ENCODE assay signal across 1 cellular context in the genomic region with DNA sequence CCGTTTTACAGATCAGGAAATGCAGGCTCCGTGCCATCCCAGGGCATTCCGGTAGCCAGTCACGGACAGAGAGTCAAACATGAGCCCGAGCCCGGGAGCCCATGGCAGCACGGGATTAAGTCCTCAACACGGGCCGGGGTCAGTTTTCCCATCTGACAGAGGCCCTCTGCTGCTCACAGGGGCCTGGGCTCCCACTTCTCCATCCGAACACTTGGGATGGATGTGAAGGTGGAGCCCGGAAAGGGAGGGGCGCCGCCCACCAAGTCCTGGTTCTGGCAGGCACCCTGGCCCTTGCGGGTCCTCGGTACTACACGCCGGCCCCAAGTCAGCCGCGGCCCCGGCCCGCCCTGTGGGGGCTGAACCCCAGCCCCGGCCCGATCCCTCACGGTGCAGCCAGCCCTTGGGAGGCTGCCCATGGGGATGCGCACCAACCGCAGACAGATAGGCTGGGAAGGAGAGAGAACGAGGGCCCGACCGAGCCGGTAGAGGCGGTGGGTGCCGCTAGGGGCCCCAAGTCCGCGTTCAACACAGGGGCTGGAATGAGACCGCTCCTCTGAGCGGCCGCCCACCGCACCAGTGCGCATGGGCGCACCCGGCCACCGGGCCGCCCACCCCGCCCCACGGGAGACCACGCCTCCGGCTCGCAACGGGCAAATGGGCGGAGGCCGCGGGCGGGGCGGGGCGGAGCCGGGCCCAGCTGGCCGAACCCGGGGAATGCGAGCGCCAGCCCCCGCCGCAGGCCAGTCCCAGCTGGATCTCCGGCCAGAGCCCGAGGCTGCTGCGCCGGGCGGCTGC.
TF ChIP-seq lines count a peak whose summit lies in the region.

TSS of gene CAPN5 (plus strand) at position 743 of the 795 bp plus-strand sequence. CDS start 17,916 bp downstream, outside the sequence.

TF ChIP-seq in HepG2, 621 proteins besides CTCF, POLR2A, EP300 and RAD21 (continued from another document and continues in another):
- TF ChIP-seq, protein P1, sequence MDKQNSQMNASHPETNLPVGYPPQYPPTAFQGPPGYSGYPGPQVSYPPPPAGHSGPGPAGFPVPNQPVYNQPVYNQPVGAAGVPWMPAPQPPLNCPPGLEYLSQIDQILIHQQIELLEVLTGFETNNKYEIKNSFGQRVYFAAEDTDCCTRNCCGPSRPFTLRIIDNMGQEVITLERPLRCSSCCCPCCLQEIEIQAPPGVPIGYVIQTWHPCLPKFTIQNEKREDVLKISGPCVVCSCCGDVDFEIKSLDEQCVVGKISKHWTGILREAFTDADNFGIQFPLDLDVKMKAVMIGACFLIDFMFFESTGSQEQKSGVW (CRISPR knock-in tag; IDR thresholded peaks at IDR 0.05; ENCODE audit: borderline replicate concordance): no peak
- no peak for TF ChIP-seq HNF4G (IDR thresholded peaks at IDR 0.05; ENCODE audit: borderline replicate concordance, low read depth, low read length)
- TF ChIP-seq HNF4G (CRISPR knock-in tag; IDR thresholded peaks at IDR 0.05; ENCODE audit: borderline replicate concordance, low read depth): 0 out of 2 replicates have a peak, but pooled peaks have one; percentile 47
- peak; percentile 58; the same call in 1 of the 2 replicates for TF ChIP-seq AKAP8 (CRISPR knock-in tag; IDR thresholded peaks at IDR 0.05)
- TF ChIP-seq ZBTB1 (CRISPR knock-in tag; IDR thresholded peaks at IDR 0.05; ENCODE audit: borderline replicate concordance): no peak
- TF ChIP-seq ZNF891 (CRISPR knock-in tag; IDR thresholded peaks at IDR 0.05): no peak
- TF ChIP-seq KDM5B (CRISPR knock-in tag; IDR thresholded peaks at IDR 0.05; ENCODE audit: borderline replicate concordance): peak; percentile 70
- no peak for TF ChIP-seq ZFAT (CRISPR knock-in tag; conservative IDR thresholded peaks at IDR 0.05)
- no peak for TF ChIP-seq HNF1A (IDR thresholded peaks at IDR 0.05; ENCODE audit: low read depth)
- TF ChIP-seq HNF1A (CRISPR knock-in tag; IDR thresholded peaks at IDR 0.05; ENCODE audit: borderline replicate concordance): no peak; the same call in 1 of the 2 replicates
- no peak for TF ChIP-seq FOXK2 (IDR thresholded peaks at IDR 0.05)
- TF ChIP-seq MBNL3 (CRISPR knock-in tag; conservative IDR thresholded peaks at IDR 0.05): no peak
- TF ChIP-seq ZBED4 (CRISPR knock-in tag; IDR thresholded peaks at IDR 0.05; ENCODE audit: borderline replicate concordance): no peak; the same call in 1 of the 2 replicates
- peak; percentile 71 for TF ChIP-seq PHF8 (CRISPR knock-in tag; IDR thresholded peaks at IDR 0.05)
- no peak for TF ChIP-seq ZFYVE20 (CRISPR knock-in tag; IDR thresholded peaks at IDR 0.05; ENCODE audit: borderline replicate concordance, low read depth)
- TF ChIP-seq ARID2 (CRISPR knock-in tag; IDR thresholded peaks at IDR 0.05; ENCODE audit: borderline replicate concordance): 0 out of 2 replicates have a peak, but pooled peaks have one; percentile 46
- TF ChIP-seq ZNF17 (CRISPR knock-in tag; IDR thresholded peaks at IDR 0.05): no peak
- TF ChIP-seq RAD51 (IDR thresholded peaks at IDR 0.05; ENCODE audit: borderline replicate concordance): no peak
- TF ChIP-seq ZNF607 (CRISPR knock-in tag; IDR thresholded peaks at IDR 0.05; ENCODE audit: borderline replicate concordance): no peak
- TF ChIP-seq ZNF460 (CRISPR knock-in tag; IDR thresholded peaks at IDR 0.05; ENCODE audit: borderline replicate concordance): no peak
- no peak for TF ChIP-seq KLF11 (CRISPR knock-in tag; IDR thresholded peaks at IDR 0.05)
- TF ChIP-seq, protein P2, sequence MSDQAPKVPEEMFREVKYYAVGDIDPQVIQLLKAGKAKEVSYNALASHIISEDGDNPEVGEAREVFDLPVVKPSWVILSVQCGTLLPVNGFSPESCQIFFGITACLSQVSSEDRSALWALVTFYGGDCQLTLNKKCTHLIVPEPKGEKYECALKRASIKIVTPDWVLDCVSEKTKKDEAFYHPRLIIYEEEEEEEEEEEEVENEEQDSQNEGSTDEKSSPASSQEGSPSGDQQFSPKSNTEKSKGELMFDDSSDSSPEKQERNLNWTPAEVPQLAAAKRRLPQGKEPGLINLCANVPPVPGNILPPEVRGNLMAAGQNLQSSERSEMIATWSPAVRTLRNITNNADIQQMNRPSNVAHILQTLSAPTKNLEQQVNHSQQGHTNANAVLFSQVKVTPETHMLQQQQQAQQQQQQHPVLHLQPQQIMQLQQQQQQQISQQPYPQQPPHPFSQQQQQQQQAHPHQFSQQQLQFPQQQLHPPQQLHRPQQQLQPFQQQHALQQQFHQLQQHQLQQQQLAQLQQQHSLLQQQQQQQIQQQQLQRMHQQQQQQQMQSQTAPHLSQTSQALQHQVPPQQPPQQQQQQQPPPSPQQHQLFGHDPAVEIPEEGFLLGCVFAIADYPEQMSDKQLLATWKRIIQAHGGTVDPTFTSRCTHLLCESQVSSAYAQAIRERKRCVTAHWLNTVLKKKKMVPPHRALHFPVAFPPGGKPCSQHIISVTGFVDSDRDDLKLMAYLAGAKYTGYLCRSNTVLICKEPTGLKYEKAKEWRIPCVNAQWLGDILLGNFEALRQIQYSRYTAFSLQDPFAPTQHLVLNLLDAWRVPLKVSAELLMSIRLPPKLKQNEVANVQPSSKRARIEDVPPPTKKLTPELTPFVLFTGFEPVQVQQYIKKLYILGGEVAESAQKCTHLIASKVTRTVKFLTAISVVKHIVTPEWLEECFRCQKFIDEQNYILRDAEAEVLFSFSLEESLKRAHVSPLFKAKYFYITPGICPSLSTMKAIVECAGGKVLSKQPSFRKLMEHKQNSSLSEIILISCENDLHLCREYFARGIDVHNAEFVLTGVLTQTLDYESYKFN (CRISPR knock-in tag; conservative IDR thresholded peaks at IDR 0.05): peak; percentile 34; the same call in 1 of the 2 replicates
- no peak for TF ChIP-seq TRAFD1 (CRISPR knock-in tag; IDR thresholded peaks at IDR 0.05; ENCODE audit: borderline replicate concordance)
- no peak; the same call in 1 of the 2 replicates for TF ChIP-seq ZBTB7A (CRISPR knock-in tag; IDR thresholded peaks at IDR 0.05)
- no peak for TF ChIP-seq ZNF3 (CRISPR knock-in tag; IDR thresholded peaks at IDR 0.05)
- no peak for TF ChIP-seq ATM (IDR thresholded peaks at IDR 0.05; ENCODE audit: borderline replicate concordance)
- TF ChIP-seq ZNF34 (CRISPR knock-in tag; IDR thresholded peaks at IDR 0.05; ENCODE audit: borderline replicate concordance): no peak
- TF ChIP-seq, protein P3, sequence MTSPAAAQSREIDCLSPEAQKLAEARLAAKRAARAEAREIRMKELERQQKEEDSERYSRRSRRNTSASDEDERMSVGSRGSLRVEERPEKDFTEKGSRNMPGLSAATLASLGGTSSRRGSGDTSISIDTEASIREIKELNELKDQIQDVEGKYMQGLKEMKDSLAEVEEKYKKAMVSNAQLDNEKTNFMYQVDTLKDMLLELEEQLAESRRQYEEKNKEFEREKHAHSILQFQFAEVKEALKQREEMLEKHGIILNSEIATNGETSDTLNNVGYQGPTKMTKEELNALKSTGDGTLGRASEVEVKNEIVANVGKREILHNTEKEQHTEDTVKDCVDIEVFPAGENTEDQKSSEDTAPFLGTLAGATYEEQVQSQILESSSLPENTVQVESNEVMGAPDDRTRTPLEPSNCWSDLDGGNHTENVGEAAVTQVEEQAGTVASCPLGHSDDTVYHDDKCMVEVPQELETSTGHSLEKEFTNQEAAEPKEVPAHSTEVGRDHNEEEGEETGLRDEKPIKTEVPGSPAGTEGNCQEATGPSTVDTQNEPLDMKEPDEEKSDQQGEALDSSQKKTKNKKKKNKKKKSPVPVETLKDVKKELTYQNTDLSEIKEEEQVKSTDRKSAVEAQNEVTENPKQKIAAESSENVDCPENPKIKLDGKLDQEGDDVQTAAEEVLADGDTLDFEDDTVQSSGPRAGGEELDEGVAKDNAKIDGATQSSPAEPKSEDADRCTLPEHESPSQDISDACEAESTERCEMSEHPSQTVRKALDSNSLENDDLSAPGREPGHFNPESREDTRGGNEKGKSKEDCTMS (CRISPR knock-in tag; conservative IDR thresholded peaks at IDR 0.05): no peak
- TF ChIP-seq EEA1 (CRISPR knock-in tag; IDR thresholded peaks at IDR 0.05; ENCODE audit: borderline replicate concordance): peak; percentile 73; the same call in 1 of the 2 replicates
- TF ChIP-seq, protein P4, sequence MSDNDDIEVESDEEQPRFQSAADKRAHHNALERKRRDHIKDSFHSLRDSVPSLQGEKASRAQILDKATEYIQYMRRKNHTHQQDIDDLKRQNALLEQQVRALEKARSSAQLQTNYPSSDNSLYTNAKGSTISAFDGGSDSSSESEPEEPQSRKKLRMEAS (IDR thresholded peaks at IDR 0.05): 0 out of 2 replicates have a peak, but pooled peaks have one; percentile 7
- no peak for TF ChIP-seq TCF7 (IDR thresholded peaks at IDR 0.05; ENCODE audit: low read depth)
- no peak for TF ChIP-seq SMAD3 (CRISPR knock-in tag; IDR thresholded peaks at IDR 0.05)
- no peak for TF ChIP-seq ZNF512 (CRISPR knock-in tag; IDR thresholded peaks at IDR 0.05)
- TF ChIP-seq NFATC3 (CRISPR knock-in tag; IDR thresholded peaks at IDR 0.05): no peak
- TF ChIP-seq, protein P5, sequence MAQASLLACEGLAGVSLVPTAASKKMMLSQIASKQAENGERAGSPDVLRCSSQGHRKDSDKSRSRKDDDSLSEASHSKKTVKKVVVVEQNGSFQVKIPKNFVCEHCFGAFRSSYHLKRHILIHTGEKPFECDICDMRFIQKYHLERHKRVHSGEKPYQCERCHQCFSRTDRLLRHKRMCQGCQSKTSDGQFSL (CRISPR knock-in tag; IDR thresholded peaks at IDR 0.05): no peak
- no peak for TF ChIP-seq ZNF263 (CRISPR knock-in tag; IDR thresholded peaks at IDR 0.05)
- TF ChIP-seq RARG (CRISPR knock-in tag; IDR thresholded peaks at IDR 0.05; ENCODE audit: low read depth): no peak
- TF ChIP-seq MZF1 (CRISPR knock-in tag; IDR thresholded peaks at IDR 0.05; ENCODE audit: borderline replicate concordance): no peak
